Comparison of ENCODE assay signal across 31 cellular contexts in the genomic region with DNA sequence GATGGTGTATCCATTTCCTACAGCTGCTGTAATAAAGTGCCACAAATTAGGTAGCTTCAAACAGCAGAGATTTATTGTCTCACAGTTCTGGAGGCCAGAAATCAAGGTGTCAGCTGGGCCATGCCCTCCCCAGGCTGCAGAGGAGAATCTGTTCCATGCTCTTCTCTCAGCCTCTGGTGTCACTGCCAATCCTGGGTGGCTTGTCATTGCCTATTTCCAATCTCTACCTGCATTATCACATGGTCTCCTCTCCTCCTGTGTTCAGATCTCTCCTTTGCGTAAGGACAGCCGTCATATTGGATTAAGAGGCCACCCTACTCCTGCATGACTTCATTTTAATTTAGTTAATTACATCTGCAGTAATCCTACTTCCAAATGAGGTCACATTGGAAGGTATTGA.
"Had no signal": no experiment of that assay in that cellular context is flagged by ENCODE, and none has a peak within 500 bp of the region (broad histone marks: within the 10 kb centered on the region; RNA-seq: fewer than 3 reads in every experiment).

No MANE protein-coding gene starts in this region.

- DNase-seq: activated CD4-positive, alpha-beta memory T cell treated with anti-CD3 and anti-CD28 coated beads, Interleukin-2, amount 10 ng/mL, durations not matched to agents 7 days and 5 days; activated CD4-positive, alpha-beta T cell treated with anti-CD3 and anti-CD28 coated beads for 1 hour; activated CD4-positive, alpha-beta T cell treated with anti-CD3 and anti-CD28 coated beads for 36 hours; activated CD4-positive, alpha-beta T cell treated with anti-CD3 and anti-CD28 coated beads for 48 hours; activated CD4-positive, alpha-beta T cell treated with anti-CD3 and anti-CD28 coated beads, Interleukin-2, amount 10 ng/mL, durations not matched to agents 7 days and 5 days; activated CD4-positive, alpha-beta T cell treated with anti-CD3 and anti-CD28 coated beads, Interleukin-2, amount 50 U/mL, for 48 hours; activated CD4-positive, CD25-positive, alpha-beta regulatory T cell; activated CD8-positive, alpha-beta memory T cell treated with anti-CD3 and anti-CD28 coated beads for 24 hours; activated CD8-positive, alpha-beta memory T cell treated with anti-CD3 and anti-CD28 coated beads, Interleukin-2, amount 10 ng/mL, durations not matched to agents 7 days and 5 days; activated CD8-positive, alpha-beta memory T cell treated with anti-CD3 and anti-CD28 coated beads, Interleukin-2, amount 50 U/mL, for 48 hours; activated CD8-positive, alpha-beta T cell treated with anti-CD3 and anti-CD28 coated beads, Interleukin-2, amount 10 ng/mL, durations not matched to agents 7 days and 5 days; activated effector memory CD4-positive, alpha-beta T cell treated with Interleukin-2 at 50 U/mL for 16 hours; activated gamma-delta T cell; activated naive CD4-positive, alpha-beta T cell treated with anti-CD3 and anti-CD28 coated beads, Interleukin-2, amount 10 ng/mL, durations not matched to agents 7 days and 5 days; activated naive CD4-positive, alpha-beta T cell treated with Interleukin-2 at 50 U/mL for 16 hours; activated naive CD8-positive, alpha-beta T cell treated with anti-CD3 and anti-CD28 coated beads, Interleukin-2, amount 10 ng/mL, durations not matched to agents 7 days and 5 days; activated naive CD8-positive, alpha-beta T cell treated with anti-CD3 and anti-CD28 coated beads, Interleukin-2, amount 50 U/mL, for 24 hours; activated T-cell treated with anti-CD3 and anti-CD28 coated beads, Interleukin-2, amount 50 U/mL, for 24 hours; activated T-cell treated with anti-CD3 and anti-CD28 coated beads, Interleukin-2, amount 50 U/mL, for 48 hours; amygdala; anterior cingulate cortex; central memory CD4-positive, alpha-beta T cell; SW 1271; T-helper 1 cell; T-helper 2 cell; T-helper 9 cell had no signal

- H3K4me3 ChIP-seq: ascending aorta had no signal

- H3K27ac ChIP-seq: ascending aorta, VCaP had no signal

- H3K9me3 ChIP-seq: ascending aorta had no signal

- FAIRE-seq: bronchial epithelial cell had no signal

- H3K27me3 ChIP-seq: ascending aorta had no signal

- H3K4me1 ChIP-seq: ascending aorta had no signal

- H3K36me3 ChIP-seq: ascending aorta had no signal

- ATAC-seq: activated CD4-positive, alpha-beta T cell treated with anti-CD3 and anti-CD28 coated beads for 36 hours; activated CD4-positive, CD25-positive, alpha-beta regulatory T cell treated with anti-CD3 and anti-CD28 coated beads, Interleukin-2, amount 50 U/mL, for 24 hours; activated CD8-positive, alpha-beta memory T cell treated with anti-CD3 and anti-CD28 coated beads, Interleukin-2, amount 10 ng/mL, durations not matched to agents 7 days and 5 days; activated CD8-positive, alpha-beta T cell treated with anti-CD3 and anti-CD28 coated beads, Interleukin-2, amount 10 ng/mL, durations not matched to agents 7 days and 5 days; activated naive CD8-positive, alpha-beta T cell treated with anti-CD3 and anti-CD28 coated beads, Interleukin-2, amount 50 U/mL, for 24 hours; WTC11 had no signal
